Comparison of ENCODE assay signal across 8 cellular contexts in the genomic region with DNA sequence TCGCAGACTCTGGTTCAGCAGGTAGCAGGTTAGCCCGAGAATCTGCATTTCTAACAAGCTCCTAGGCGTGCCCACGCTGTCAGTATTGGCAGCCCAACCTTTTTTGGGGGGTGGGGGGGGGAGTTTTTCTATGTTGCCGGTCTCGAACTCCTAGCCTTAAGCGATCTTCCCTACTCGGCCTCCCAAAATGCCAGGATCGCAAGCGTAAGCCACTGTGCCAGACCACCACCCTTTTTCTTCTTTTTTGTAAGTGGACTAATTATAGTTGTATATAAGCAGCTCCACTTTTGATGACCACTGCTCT. TPM values are rescaled to one million over a fixed set of nuclear protein-coding genes. Genes with fewer than 3 reads are reported as not detected.
DNase-seq lines count a peak whose midpoint lies in the region; ATAC-seq, FAIRE-seq and TF ChIP-seq lines count a peak whose summit lies in the region.

No MANE protein-coding gene starts in this region.

- no peak for ATAC-seq in HG03457 (IDR thresholded peaks at IDR 0.05; ENCODE audit: unreplicated experiment)

- DNase-seq in GM13977 (ENCODE audit: low spot score) (no peak), COR-L47 (lab: John Stamatoyannopoulos, UW) (no peak), NAMALWA (ENCODE audit: low spot score) (no peak), GM19239 (ENCODE audit: insufficient read length, low spot score) (no peak)

- H3K27ac ChIP-seq in HUES64 (ENCODE audit: low read depth, low read length) (no peak overlapping the region), duodenal mucosa (ENCODE audit: low read depth, low read length) (no peak overlapping the region), neutrophil (peak overlapping the region; percentile 62)

- H3K9ac ChIP-seq in HUES64 (ENCODE audit: low read depth, low read length), result peak overlapping the region; percentile 69
- peak overlapping the region; percentile 7 to 44 for H3K9ac ChIP-seq in duodenal mucosa (ENCODE audit: low read depth in 1 of 2, low read length in 2 of 2)

- H3K27me3 ChIP-seq in HUES64 (ENCODE audit: insufficient read depth, low read length), result no peaks in the 10 kb centered on the region
- no peaks in the 10 kb centered on the region for H3K27me3 ChIP-seq in duodenal mucosa (ENCODE audit: control insufficient read depth in 1 of 2, insufficient read depth in 2 of 2, low read length in 2 of 2)
- no peaks in the 10 kb centered on the region for H3K27me3 ChIP-seq in neutrophil

- H3K4me1 ChIP-seq in HUES64 (ENCODE audit: insufficient read depth, low read length) (peaks cover 5% of the 10 kb centered on the region; the same call in 1 of the 2 replicates), duodenal mucosa (ENCODE audit: control insufficient read depth in 1 of 2, insufficient read depth in 2 of 2, low read length in 2 of 2) (peaks cover 13 to 17% of the 10 kb centered on the region in 2 donors), neutrophil (ENCODE audit: control insufficient read depth in 1 of 2, insufficient read depth in 1 of 2, low read depth in 1 of 2, low read length in 1 of 2) (peaks cover 14 to 16% of the 10 kb centered on the region in 2 experiments)

- peak overlapping the region; percentile 99 for H3K4me3 ChIP-seq in HUES64 (ENCODE audit: low read length)
- H3K4me3 ChIP-seq in duodenal mucosa (ENCODE audit: low read depth in 1 of 2, low read length in 2 of 2), result peak overlapping the region; percentile 78 to 100
- H3K4me3 ChIP-seq in neutrophil (ENCODE audit: low read depth in 1 of 2, low read length in 1 of 2), result peak overlapping the region; percentile 81 to 82

- TF ChIP-seq CTCF in GM13977 (IDR thresholded peaks at IDR 0.05; ENCODE audit: extremely low read depth, insufficient read depth, missing control alignments) (peak; percentile 17), neutrophil (IDR thresholded peaks at IDR 0.05) (no peak)

- WGBS in HUES64, result 6% methylated on average over 7 of the region's 10 CpGs

- FAIRE-seq in GM19239 (lab: Jason Lieb, UNC), result no peak

- in situ Hi-C loops in GM13977 (cut with MboI; ENCODE audit: low pct_unique_long_range_greater_than_20kb, low sequenced_read_pairs, unreplicated experiment), result no loop called here

- H3K36me3 ChIP-seq in HUES64 (ENCODE audit: insufficient read depth, low read length) (peaks cover 12% of the 10 kb centered on the region), duodenal mucosa (ENCODE audit: control insufficient read depth in 1 of 2, insufficient read depth in 2 of 2, low read length in 2 of 2) (no peaks in the 10 kb centered on the region), neutrophil (no peaks in the 10 kb centered on the region)

- H3K9me3 ChIP-seq in HUES64 (ENCODE audit: insufficient read depth, low read depth, low read length) (no peaks in the 10 kb centered on the region), duodenal mucosa (ENCODE audit: control insufficient read depth in 1 of 2, low read length in 2 of 2) (no peaks in the 10 kb centered on the region), neutrophil (peaks cover 8% of the 10 kb centered on the region)

RNA-seq across cellular contexts. Expression of a gene that starts 0.5 kb away (rescaled TPM):
- polyA plus RNA-seq in HUES64 (2013, experiment 1 of 2), result 46.4 TPM
- polyA plus RNA-seq in HUES64 (2013, experiment 2 of 2), result 51.1 TPM

RNA-seq across cellular contexts. Expression of a gene that starts 19.3 kb away (rescaled TPM):
- not detected for polyA plus RNA-seq in HUES64 (2013, experiment 1 of 2)
- not detected for polyA plus RNA-seq in HUES64 (2013, experiment 2 of 2)
